9 cellular contexts compared by ENCODE assay signal in genomic region chrX:110087485-110088356, GRCh38.
DNase-seq lines count a peak whose midpoint lies in the region; ATAC-seq, FAIRE-seq and TF ChIP-seq lines count a peak whose summit lies in the region.
"Had no signal": no experiment of that assay in that cellular context is flagged by ENCODE, and none has a peak within 500 bp of the region (broad histone marks: within the 10 kb centered on the region; RNA-seq: fewer than 3 reads in every experiment).

No MANE protein-coding gene starts in this region.

- H3K27ac Mint-ChIP-seq in chondrocyte (ENCODE audit: unreplicated experiment) (peak overlapping the region; percentile 82), immature natural killer cell (peak overlapping the region in 1 of 6 donors; percentile 55)

- H3K36me3 Mint-ChIP-seq in chondrocyte (ENCODE audit: low read depth): no peaks in the 10 kb centered on the region
- H3K36me3 Mint-ChIP-seq in immature natural killer cell: no peaks in the 10 kb centered on the region

- TF ChIP-seq CTCF in chondrocyte (IDR thresholded peaks at IDR 0.05) (no peak), pancreas (IDR thresholded peaks at IDR 0.05) (no peak)

- peaks cover 0 to 6% (median 0%) of the 10 kb centered on the region in 3 donors for H3K4me1 ChIP-seq in pancreas

- ATAC-seq in pancreas: peak in 3 of 4 donors; percentile 30 to 48 (median 33)
- no peak for ATAC-seq in HG03135 (IDR thresholded peaks at IDR 0.05; ENCODE audit: unreplicated experiment)

- WGBS in pancreas, 2 donors: 59 to 76% methylated on average over 4 of the region's 4 CpGs

- no peaks in the 10 kb centered on the region for H3K27me3 ChIP-seq in MG63
- H3K27me3 ChIP-seq in pancreas: no peaks in the 10 kb centered on the region
- no peaks in the 10 kb centered on the region for H3K27me3 ChIP-seq in H7 (ENCODE audit: control insufficient read depth, insufficient read depth, low read length)
- H3K27me3 ChIP-seq: cardiac muscle cell had no signal

- DNase-seq in GF-D8 (lab: John Stamatoyannopoulos, UW) (peak; percentile 37), MG63 (peak; percentile 85), chondrocyte (ENCODE audit: low spot score) (no peak), pancreas (no peak), hypothalamus (lab: John Stamatoyannopoulos, UW) (no peak), immature natural killer cell (no peak), H7 (no peak)

- H3K27ac ChIP-seq in pancreas: peak overlapping the region in 3 of 4 donors; percentile 31
- H3K27ac ChIP-seq: cardiac muscle cell had no signal

- H3K9me3 ChIP-seq in MG63 (no peaks in the 10 kb centered on the region), pancreas (no peaks in the 10 kb centered on the region)

- peaks cover 34% of the 10 kb centered on the region for H3K4me1 Mint-ChIP-seq in chondrocyte (ENCODE audit: low read depth)
- peaks cover 21 to 43% of the 10 kb centered on the region in 2 donors for H3K4me1 Mint-ChIP-seq in immature natural killer cell

- H3K4me3 ChIP-seq in MG63: no peak overlapping the region
- H3K4me3 ChIP-seq in pancreas: no peak overlapping the region
- H3K4me3 ChIP-seq in H7 (ENCODE audit: insufficient read depth, low read depth, low read length): no peak overlapping the region
- H3K4me3 ChIP-seq: cardiac muscle cell had no signal

- H3K27me3 Mint-ChIP-seq in chondrocyte (ENCODE audit: low read depth): no peaks in the 10 kb centered on the region
- H3K27me3 Mint-ChIP-seq in immature natural killer cell (ENCODE audit: low read depth in 3 of 3): peaks cover 0 to 3% (median 3%) of the 10 kb centered on the region in 3 donors

- H3K4me3 Mint-ChIP-seq in chondrocyte (ENCODE audit: unreplicated experiment): no peak overlapping the region
- no peak overlapping the region for H3K4me3 Mint-ChIP-seq in immature natural killer cell

- no peak for FAIRE-seq in pancreas (lab: Jason Lieb, UNC)

- intact Hi-C loops in pancreas (cut with DNase I): no loop called here

- H3K9me3 Mint-ChIP-seq in chondrocyte (ENCODE audit: low read depth) (peaks cover 6% of the 10 kb centered on the region), immature natural killer cell (no peaks in the 10 kb centered on the region)

- no peaks in the 10 kb centered on the region for H3K36me3 ChIP-seq in MG63
- no peaks in the 10 kb centered on the region for H3K36me3 ChIP-seq in pancreas
- no peaks in the 10 kb centered on the region for H3K36me3 ChIP-seq in H7 (replicated peaks; ENCODE audit: control insufficient read depth, insufficient read depth, low read length)
- H3K36me3 ChIP-seq: cardiac muscle cell had no signal

Comparison
In these comparisons a context has a peak if more than half of its experiments do, and no peak if none do; other contexts are left out.
1. DNase-seq: peak in GF-D8 (single experiment) and MG63 (single experiment); none in chondrocyte (single experiment), pancreas (0 of 6), hypothalamus (0 of 51), immature natural killer cell (0 of 3) and H7 (single experiment).